In genomic region chr7:54542920-54543539, GRCh38 we compare ENCODE assay signal across 11 cellular contexts. TPM values are rescaled to one million over a fixed set of nuclear protein-coding genes. Genes with fewer than 3 reads are reported as not detected.
DNase-seq lines count a peak whose midpoint lies in the region; ATAC-seq and TF ChIP-seq lines count a peak whose summit lies in the region.
"Had no signal": no experiment of that assay in that cellular context is flagged by ENCODE, and none has a peak within 500 bp of the region (broad histone marks: within the 10 kb centered on the region; RNA-seq: fewer than 3 reads in every experiment).

No MANE protein-coding gene starts in this region.

- ATAC-seq in SK-N-SH treated with all-trans-retinoic acid at 6 μM for 48 hours, result peak; percentile 49
- ATAC-seq in HG03342 (IDR thresholded peaks at IDR 0.05; ENCODE audit: unreplicated experiment), result no peak

- H3K27ac ChIP-seq in temporal lobe (ENCODE audit: low read depth, low read length), result peak overlapping the region; percentile 79

- DNase-seq in NCI-H82 (lab: John Stamatoyannopoulos, UW) (peak; percentile 14), NCI-H82 treated with DMSO at 0.1 percent for 48 hours (lab: John Stamatoyannopoulos, UW; ENCODE audit: unreplicated experiment) (no peak), globus pallidus (ENCODE audit: low spot score) (peak; percentile 24), amniotic stem cell (lab: John Stamatoyannopoulos, UW) (no peak), SKM-1 treated with dmso at 0.1 percent for 144 hours (lab: John Stamatoyannopoulos, UW; ENCODE audit: unreplicated experiment) (no peak)
- DNase-seq: activated effector memory CD4-positive, alpha-beta T cell treated with Interleukin-2 at 50 U/mL for 16 hours had no signal

TF ChIP-seq in SK-N-SH treated with all-trans-retinoic acid at 6 μM for 48 hours, 23 proteins besides CTCF, POLR2A, EP300 and RAD21:
- TF ChIP-seq OSR1 (CRISPR knock-in tag; IDR thresholded peaks at IDR 0.05) (no peak), SNAI2 (CRISPR knock-in tag; IDR thresholded peaks at IDR 0.05) (no peak), ZNF70 (CRISPR knock-in tag; IDR thresholded peaks at IDR 0.05) (no peak), ZFP3 (CRISPR knock-in tag; IDR thresholded peaks at IDR 0.05) (no peak), ESRRG (CRISPR knock-in tag; IDR thresholded peaks at IDR 0.05) (no peak), TCF4 (CRISPR knock-in tag; IDR thresholded peaks at IDR 0.05; ENCODE audit: borderline replicate concordance) (no peak), ARNTL (CRISPR knock-in tag; IDR thresholded peaks at IDR 0.05; ENCODE audit: borderline replicate concordance, low read depth) (no peak), GLIS3 (CRISPR knock-in tag; IDR thresholded peaks at IDR 0.05) (no peak), ZFP30 (CRISPR knock-in tag; IDR thresholded peaks at IDR 0.05) (no peak), CSRNP3 (CRISPR knock-in tag; IDR thresholded peaks at IDR 0.05) (no peak), ZNF565 (CRISPR knock-in tag; conservative IDR thresholded peaks at IDR 0.05; ENCODE audit: low read depth) (no peak), TOX (CRISPR knock-in tag; IDR thresholded peaks at IDR 0.05; ENCODE audit: borderline replicate concordance) (no peak), POU6F1 (CRISPR knock-in tag; IDR thresholded peaks at IDR 0.05; ENCODE audit: borderline replicate concordance, low read depth) (no peak), RARB (CRISPR knock-in tag; IDR thresholded peaks at IDR 0.05) (no peak)
- TF ChIP-seq, protein P1, sequence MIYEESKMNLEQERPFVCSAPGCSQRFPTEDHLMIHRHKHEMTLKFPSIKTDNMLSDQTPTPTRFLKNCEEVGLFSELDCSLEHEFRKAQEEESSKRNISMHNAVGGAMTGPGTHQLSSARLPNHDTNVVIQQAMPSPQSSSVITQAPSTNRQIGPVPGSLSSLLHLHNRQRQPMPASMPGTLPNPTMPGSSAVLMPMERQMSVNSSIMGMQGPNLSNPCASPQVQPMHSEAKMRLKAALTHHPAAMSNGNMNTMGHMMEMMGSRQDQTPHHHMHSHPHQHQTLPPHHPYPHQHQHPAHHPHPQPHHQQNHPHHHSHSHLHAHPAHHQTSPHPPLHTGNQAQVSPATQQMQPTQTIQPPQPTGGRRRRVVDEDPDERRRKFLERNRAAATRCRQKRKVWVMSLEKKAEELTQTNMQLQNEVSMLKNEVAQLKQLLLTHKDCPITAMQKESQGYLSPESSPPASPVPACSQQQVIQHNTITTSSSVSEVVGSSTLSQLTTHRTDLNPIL (CRISPR knock-in tag; IDR thresholded peaks at IDR 0.05; ENCODE audit: low read depth), result no peak
- TF ChIP-seq, protein P2, sequence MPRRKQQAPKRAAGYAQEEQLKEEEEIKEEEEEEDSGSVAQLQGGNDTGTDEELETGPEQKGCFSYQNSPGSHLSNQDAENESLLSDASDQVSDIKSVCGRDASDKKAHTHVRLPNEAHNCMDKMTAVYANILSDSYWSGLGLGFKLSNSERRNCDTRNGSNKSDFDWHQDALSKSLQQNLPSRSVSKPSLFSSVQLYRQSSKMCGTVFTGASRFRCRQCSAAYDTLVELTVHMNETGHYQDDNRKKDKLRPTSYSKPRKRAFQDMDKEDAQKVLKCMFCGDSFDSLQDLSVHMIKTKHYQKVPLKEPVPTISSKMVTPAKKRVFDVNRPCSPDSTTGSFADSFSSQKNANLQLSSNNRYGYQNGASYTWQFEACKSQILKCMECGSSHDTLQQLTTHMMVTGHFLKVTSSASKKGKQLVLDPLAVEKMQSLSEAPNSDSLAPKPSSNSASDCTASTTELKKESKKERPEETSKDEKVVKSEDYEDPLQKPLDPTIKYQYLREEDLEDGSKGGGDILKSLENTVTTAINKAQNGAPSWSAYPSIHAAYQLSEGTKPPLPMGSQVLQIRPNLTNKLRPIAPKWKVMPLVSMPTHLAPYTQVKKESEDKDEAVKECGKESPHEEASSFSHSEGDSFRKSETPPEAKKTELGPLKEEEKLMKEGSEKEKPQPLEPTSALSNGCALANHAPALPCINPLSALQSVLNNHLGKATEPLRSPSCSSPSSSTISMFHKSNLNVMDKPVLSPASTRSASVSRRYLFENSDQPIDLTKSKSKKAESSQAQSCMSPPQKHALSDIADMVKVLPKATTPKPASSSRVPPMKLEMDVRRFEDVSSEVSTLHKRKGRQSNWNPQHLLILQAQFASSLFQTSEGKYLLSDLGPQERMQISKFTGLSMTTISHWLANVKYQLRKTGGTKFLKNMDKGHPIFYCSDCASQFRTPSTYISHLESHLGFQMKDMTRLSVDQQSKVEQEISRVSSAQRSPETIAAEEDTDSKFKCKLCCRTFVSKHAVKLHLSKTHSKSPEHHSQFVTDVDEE (CRISPR knock-in tag; IDR thresholded peaks at IDR 0.05), result no peak

RNA-seq across cellular contexts. Expression of gene VSTM2A, which starts 0.9 kb away (rescaled TPM):
- total RNA-seq in temporal lobe, result 56.8 TPM
- total RNA-seq: pulmonary artery endothelial cell; T-helper 1 cell treated with Interleukin-12 subunit alpha and Interleukin-12 subunit beta and Interleukin-4 antibody, amounts not matched to agents 30 ng/mL and 1 ng/mL, for 36 hours had no signal

Comparison
In these comparisons a context has a peak if more than half of its experiments do, and no peak if none do; other contexts are left out.
1. DNase-seq: peak in NCI-H82 (single experiment) and globus pallidus (single experiment); none in NCI-H82 treated with DMSO at 0.1 percent for 48 hours (single experiment), amniotic stem cell (single experiment) and SKM-1 treated with dmso at 0.1 percent for 144 hours (single experiment).